Comparison of ENCODE assay signal across 9 cellular contexts in genomic region chr5:59591162-59591561, GRCh38.
A peak's percentile ranks its signal among the peaks of the same experiment; 100 is the strongest.
DNase-seq lines count a peak whose midpoint lies in the region; ATAC-seq and TF ChIP-seq lines count a peak whose summit lies in the region.
"Had no signal": no experiment of that assay in that cellular context is flagged by ENCODE, and none has a peak within 500 bp of the region (broad histone marks: within the 10 kb centered on the region; RNA-seq: fewer than 3 reads in every experiment).

No MANE protein-coding gene starts in this region.

- H3K36me3 ChIP-seq in gastrocnemius medialis (no peaks in the 10 kb centered on the region), left lung (no peaks in the 10 kb centered on the region)
- H3K36me3 ChIP-seq: upper lobe of left lung had no signal

- in situ Hi-C loops in gastrocnemius medialis (cut with MboI; ENCODE audit: low sequenced_read_pairs in 4 of 4) = no loop called here

- TF ChIP-seq CTCF in RWPE1 (conservative IDR thresholded peaks at IDR 0.05; ENCODE audit: low read depth) = no peak
- TF ChIP-seq CTCF in gastrocnemius medialis (IDR thresholded peaks at IDR 0.05 in 4 of 5, conservative IDR thresholded peaks at IDR 0.05 in 1 of 5) = no peak
- no peak for TF ChIP-seq CTCF in left lung (IDR thresholded peaks at IDR 0.05)

- POLR2A ChIA-PET in RWPE1 (lab: Yijun Ruan, JAX; ENCODE audit: low non-redundant PET) = no interaction called here

- H3K4me3 ChIP-seq in gastrocnemius medialis (peak overlapping the region; percentile 0 to 74 (median 20)), left lung (no peak overlapping the region)
- H3K4me3 ChIP-seq: upper lobe of left lung had no signal

- CTCF ChIA-PET in RWPE1 (lab: Yijun Ruan, JAX) = interaction anchor here (0.7 kb wide), 2 partner anchors 22 to 1633 kb away, joined by 3 read pairs; no protein-coding TSS in a partner anchor

- no peak overlapping the region for H3K27ac ChIP-seq in RWPE1
- H3K27ac ChIP-seq in gastrocnemius medialis = peak overlapping the region; percentile 78 to 92 (median 88)
- H3K27ac ChIP-seq in left lung = no peak overlapping the region
- H3K27ac ChIP-seq: upper lobe of left lung had no signal

- no peaks in the 10 kb centered on the region for H3K9me3 ChIP-seq in gastrocnemius medialis
- no peaks in the 10 kb centered on the region for H3K9me3 ChIP-seq in left lung
- H3K9me3 ChIP-seq: upper lobe of left lung had no signal

- ATAC-seq in GM19023 (IDR thresholded peaks at IDR 0.05; ENCODE audit: unreplicated experiment) (peak; percentile 79), HG02798 (IDR thresholded peaks at IDR 0.05; ENCODE audit: poor library complexity, unreplicated experiment) (peak; percentile 87), gastrocnemius medialis (no peak), left lung (no peak)

- no peak for TF ChIP-seq POLR2A in gastrocnemius medialis (IDR thresholded peaks at IDR 0.05)

- no peaks in the 10 kb centered on the region for H3K27me3 ChIP-seq in gastrocnemius medialis
- H3K27me3 ChIP-seq in left lung = no peaks in the 10 kb centered on the region
- H3K27me3 ChIP-seq: upper lobe of left lung had no signal

- H3K4me1 ChIP-seq in gastrocnemius medialis (peaks cover 12 to 28% of the 10 kb centered on the region in 2 donors), left lung (no peaks in the 10 kb centered on the region)

- intact Hi-C loops in gastrocnemius medialis (cut with DNase I; ENCODE audit: low total_unique reads) (no loop called here), left lung (cut with DNase I) (no loop called here)

- DNase-seq in RWPE1 (ENCODE audit: low spot score) (peak; percentile 11), gastrocnemius medialis (no peak), mesenteric fat pad (ENCODE audit: low spot score) (no peak), left lung (no peak), DMS79 treated with DMSO at 0.1 percent for 48 hours (lab: John Stamatoyannopoulos, UW) (no peak)
- DNase-seq: NCI-H2171, upper lobe of left lung had no signal

Comparison
In these comparisons a context has a peak if more than half of its experiments do, and no peak if none do; other contexts are left out.
1. ATAC-seq: peak in GM19023 (single experiment) and HG02798 (single experiment); none in gastrocnemius medialis (0 of 2) and left lung (single experiment).
2. H3K27ac ChIP-seq: peak in gastrocnemius medialis (4 of 4); none in RWPE1 (single experiment) and left lung (0 of 2).
3. H3K4me3 ChIP-seq: peak in gastrocnemius medialis (4 of 4); none in left lung (0 of 2).